ENCODE assay signal across 1 cellular context in genomic region chr1:229031491-229032341, GRCh38.
TF ChIP-seq lines count a peak whose summit lies in the region.

No MANE protein-coding gene starts in this region.

TF ChIP-seq in HepG2, 621 proteins besides CTCF, POLR2A, EP300 and RAD21 (continued from another document):
- TF ChIP-seq SOX13 (IDR thresholded peaks at IDR 0.05): peak; percentile 60; the same call in 1 of the 2 replicates
- peak in 1 of 2 experiments; percentile 86; a peak in 2 of 4 replicates for TF ChIP-seq SOX13 (CRISPR knock-in tag; conservative IDR thresholded peaks at IDR 0.05 in 1 of 2, IDR thresholded peaks at IDR 0.05 in 1 of 2)
- TF ChIP-seq MTA1 (CRISPR knock-in tag; IDR thresholded peaks at IDR 0.05; ENCODE audit: borderline replicate concordance): peak; percentile 65; the same call in 1 of the 2 replicates
- peak; percentile 49; the same call in 1 of the 2 replicates for TF ChIP-seq ATF2 (CRISPR knock-in tag; IDR thresholded peaks at IDR 0.05)
- TF ChIP-seq SYNCRIP (IDR thresholded peaks at IDR 0.05; ENCODE audit: insufficient read depth, low read depth, low read length): no peak
- peak; percentile 43 for TF ChIP-seq ZNF574 (CRISPR knock-in tag; IDR thresholded peaks at IDR 0.05)
- TF ChIP-seq SALL1 (CRISPR knock-in tag; IDR thresholded peaks at IDR 0.05): peak; percentile 76
- 0 out of 2 replicates have a peak, but pooled peaks have one; percentile 14 for TF ChIP-seq TFDP2 (CRISPR knock-in tag; IDR thresholded peaks at IDR 0.05)
- peak; percentile 49; the same call in 1 of the 2 replicates for TF ChIP-seq TBX3 (IDR thresholded peaks at IDR 0.05; ENCODE audit: borderline replicate concordance)
- TF ChIP-seq TBX2 (CRISPR knock-in tag; IDR thresholded peaks at IDR 0.05; ENCODE audit: borderline replicate concordance): peak; percentile 70
- TF ChIP-seq GMEB1 (CRISPR knock-in tag; IDR thresholded peaks at IDR 0.05; ENCODE audit: borderline replicate concordance): 0 out of 2 replicates have a peak, but pooled peaks have one; percentile 3
- no peak for TF ChIP-seq TEF (CRISPR knock-in tag; IDR thresholded peaks at IDR 0.05)
- TF ChIP-seq FOXP4 (CRISPR knock-in tag; IDR thresholded peaks at IDR 0.05): peak; percentile 45
- TF ChIP-seq NR2F1 (CRISPR knock-in tag; IDR thresholded peaks at IDR 0.05): peak in 1 of 2 experiments; percentile 50; a peak in 1 of 4 replicates
- TF ChIP-seq GATAD2A (CRISPR knock-in tag; IDR thresholded peaks at IDR 0.05): peak; percentile 58
- 0 out of 2 replicates have a peak, but pooled peaks have one; percentile 34 for TF ChIP-seq SAP130 (CRISPR knock-in tag; IDR thresholded peaks at IDR 0.05; ENCODE audit: low read depth)
- no peak for TF ChIP-seq ZNF775 (CRISPR knock-in tag; IDR thresholded peaks at IDR 0.05; ENCODE audit: borderline replicate concordance)
- TF ChIP-seq RXRB (CRISPR knock-in tag; IDR thresholded peaks at IDR 0.05; ENCODE audit: borderline replicate concordance): peak; percentile 83
- peak; percentile 49; the same call in 1 of the 2 replicates for TF ChIP-seq CEBPB (IDR thresholded peaks at IDR 0.05; ENCODE audit: borderline replicate concordance, low read depth, low read length)
- no peak for TF ChIP-seq NFE2 (CRISPR knock-in tag; IDR thresholded peaks at IDR 0.05)
